1 cellular context compared by ENCODE assay signal in the genomic region with DNA sequence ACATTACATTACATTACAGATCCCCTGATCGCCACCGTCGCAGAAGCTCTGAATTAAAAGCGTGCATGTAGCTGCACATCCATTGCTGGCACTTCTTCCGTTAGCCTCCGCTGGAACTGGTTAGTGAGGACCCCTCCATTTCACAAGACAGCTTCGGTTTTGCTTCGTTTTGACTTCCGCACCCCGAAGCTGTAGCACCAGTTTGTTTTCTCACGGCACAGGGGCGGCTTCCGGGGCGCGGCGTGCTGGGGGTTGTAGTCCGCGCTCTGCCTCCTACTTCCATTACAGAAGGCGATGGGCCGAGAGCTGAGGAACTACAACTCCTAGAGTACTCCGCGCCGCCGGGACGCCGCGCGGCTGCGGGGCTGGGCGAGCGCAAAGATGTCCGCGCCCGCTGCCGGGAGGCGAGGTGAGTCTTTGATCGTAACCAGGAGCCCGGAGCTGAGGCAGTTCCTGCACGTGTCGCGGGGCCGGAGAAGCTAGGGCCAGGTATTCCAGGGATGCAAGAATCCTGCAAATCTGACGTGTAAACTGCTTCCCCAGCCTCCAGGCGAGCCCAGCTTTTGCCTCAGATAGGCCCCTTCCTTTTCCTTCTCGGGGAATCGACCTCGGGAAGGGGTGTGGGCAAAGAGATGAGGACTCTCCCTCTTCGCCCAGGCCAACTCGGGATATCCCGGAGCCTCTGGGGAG.
A peak's percentile ranks its signal among the peaks of the same experiment; 100 is the strongest.
TF ChIP-seq lines count a peak whose summit lies in the region.

Gene PEX26, plus strand, starts transcription at position 352 of the 690 bp plus-strand sequence. CDS start 387 bp downstream, outside the sequence.

TF ChIP-seq in GM12878, 131 proteins besides CTCF, POLR2A, EP300 and RAD21 (continued from another document and continues in another):
- TF ChIP-seq, protein P1, sequence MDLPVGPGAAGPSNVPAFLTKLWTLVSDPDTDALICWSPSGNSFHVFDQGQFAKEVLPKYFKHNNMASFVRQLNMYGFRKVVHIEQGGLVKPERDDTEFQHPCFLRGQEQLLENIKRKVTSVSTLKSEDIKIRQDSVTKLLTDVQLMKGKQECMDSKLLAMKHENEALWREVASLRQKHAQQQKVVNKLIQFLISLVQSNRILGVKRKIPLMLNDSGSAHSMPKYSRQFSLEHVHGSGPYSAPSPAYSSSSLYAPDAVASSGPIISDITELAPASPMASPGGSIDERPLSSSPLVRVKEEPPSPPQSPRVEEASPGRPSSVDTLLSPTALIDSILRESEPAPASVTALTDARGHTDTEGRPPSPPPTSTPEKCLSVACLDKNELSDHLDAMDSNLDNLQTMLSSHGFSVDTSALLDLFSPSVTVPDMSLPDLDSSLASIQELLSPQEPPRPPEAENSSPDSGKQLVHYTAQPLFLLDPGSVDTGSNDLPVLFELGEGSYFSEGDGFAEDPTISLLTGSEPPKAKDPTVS (IDR thresholded peaks at IDR 0.05; ENCODE audit: low read depth, low read length) = no peak
- TF ChIP-seq NR2C1 (IDR thresholded peaks at IDR 0.05) (peak; percentile 77), ATF7 (IDR thresholded peaks at IDR 0.05; ENCODE audit: low read depth) (no peak), SIN3A (IDR thresholded peaks at IDR 0.05; ENCODE audit: low read depth, low read length) (peak; percentile 59; the same call in 1 of the 2 replicates), HCFC1 (IDR thresholded peaks at IDR 0.05; ENCODE audit: low read length) (peak; percentile 96), RAD51 (IDR thresholded peaks at IDR 0.05) (no peak), YY1 (IDR thresholded peaks at IDR 0.05; ENCODE audit: low read depth, low read length) (peak; percentile 96), TARDBP (IDR thresholded peaks at IDR 0.05; ENCODE audit: borderline replicate concordance) (peak; percentile 79), CBX3 (IDR thresholded peaks at IDR 0.05; ENCODE audit: borderline replicate concordance, low read depth) (no peak), ESRRA (IDR thresholded peaks at IDR 0.05; ENCODE audit: low read length) (0 out of 2 replicates have a peak, but pooled peaks have one; percentile 26), MAX (IDR thresholded peaks at IDR 0.05; ENCODE audit: low read depth, low read length) (peak; percentile 67; the same call in 1 of the 2 replicates), SRF (IDR thresholded peaks at IDR 0.05; ENCODE audit: low read depth in 2 of 2, low read length in 2 of 2) (no peak), TAF1 (IDR thresholded peaks at IDR 0.05; ENCODE audit: borderline replicate concordance, low read depth, low read length) (peak; percentile 84; the same call in 1 of the 2 replicates), NRF1 (conservative IDR thresholded peaks at IDR 0.05; ENCODE audit: low read depth, low read length) (no peak), REST (IDR thresholded peaks at IDR 0.05; ENCODE audit: low read depth, low read length) (no peak), CHD2 (IDR thresholded peaks at IDR 0.05; ENCODE audit: borderline replicate concordance, low read depth, low read length) (peak; percentile 91), BHLHE40 (IDR thresholded peaks at IDR 0.05; ENCODE audit: borderline replicate concordance in 1 of 2, low read depth in 2 of 2, low read length in 1 of 2) (peak in 1 of 2 experiments; percentile 59; a peak in 2 of 4 replicates), GABPA (IDR thresholded peaks at IDR 0.05; ENCODE audit: low read depth) (peak; percentile 93), CREM (IDR thresholded peaks at IDR 0.05; ENCODE audit: low read depth) (peak; percentile 85), HDGF (IDR thresholded peaks at IDR 0.05) (no peak), STAT3 (IDR thresholded peaks at IDR 0.05; ENCODE audit: low read depth, low read length) (no peak), CREB1 (IDR thresholded peaks at IDR 0.05; ENCODE audit: low read depth) (peak; percentile 81), SP1 (IDR thresholded peaks at IDR 0.05; ENCODE audit: low read depth, low read length) (peak; percentile 39), GATAD2B (conservative IDR thresholded peaks at IDR 0.05; ENCODE audit: low read depth) (peak; percentile 43; the same call in 1 of the 2 replicates), FOXK2 (IDR thresholded peaks at IDR 0.05) (peak; percentile 53), PML (IDR thresholded peaks at IDR 0.05; ENCODE audit: low read length) (peak; percentile 59; the same call in 1 of the 2 replicates), POLR2AphosphoS5 (IDR thresholded peaks at IDR 0.05; ENCODE audit: low read length) (peak; percentile 94), RUNX3 (IDR thresholded peaks at IDR 0.05; ENCODE audit: low read length) (no peak), SMAD5 (IDR thresholded peaks at IDR 0.05; ENCODE audit: low read depth) (peak; percentile 71), MXI1 (IDR thresholded peaks at IDR 0.05; ENCODE audit: low read depth, low read length) (peak; percentile 92)
- TF ChIP-seq, protein P2, sequence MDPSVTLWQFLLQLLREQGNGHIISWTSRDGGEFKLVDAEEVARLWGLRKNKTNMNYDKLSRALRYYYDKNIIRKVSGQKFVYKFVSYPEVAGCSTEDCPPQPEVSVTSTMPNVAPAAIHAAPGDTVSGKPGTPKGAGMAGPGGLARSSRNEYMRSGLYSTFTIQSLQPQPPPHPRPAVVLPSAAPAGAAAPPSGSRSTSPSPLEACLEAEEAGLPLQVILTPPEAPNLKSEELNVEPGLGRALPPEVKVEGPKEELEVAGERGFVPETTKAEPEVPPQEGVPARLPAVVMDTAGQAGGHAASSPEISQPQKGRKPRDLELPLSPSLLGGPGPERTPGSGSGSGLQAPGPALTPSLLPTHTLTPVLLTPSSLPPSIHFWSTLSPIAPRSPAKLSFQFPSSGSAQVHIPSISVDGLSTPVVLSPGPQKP (IDR thresholded peaks at IDR 0.05; ENCODE audit: low read depth, low read length) = peak; percentile 83
- TF ChIP-seq, protein P3, sequence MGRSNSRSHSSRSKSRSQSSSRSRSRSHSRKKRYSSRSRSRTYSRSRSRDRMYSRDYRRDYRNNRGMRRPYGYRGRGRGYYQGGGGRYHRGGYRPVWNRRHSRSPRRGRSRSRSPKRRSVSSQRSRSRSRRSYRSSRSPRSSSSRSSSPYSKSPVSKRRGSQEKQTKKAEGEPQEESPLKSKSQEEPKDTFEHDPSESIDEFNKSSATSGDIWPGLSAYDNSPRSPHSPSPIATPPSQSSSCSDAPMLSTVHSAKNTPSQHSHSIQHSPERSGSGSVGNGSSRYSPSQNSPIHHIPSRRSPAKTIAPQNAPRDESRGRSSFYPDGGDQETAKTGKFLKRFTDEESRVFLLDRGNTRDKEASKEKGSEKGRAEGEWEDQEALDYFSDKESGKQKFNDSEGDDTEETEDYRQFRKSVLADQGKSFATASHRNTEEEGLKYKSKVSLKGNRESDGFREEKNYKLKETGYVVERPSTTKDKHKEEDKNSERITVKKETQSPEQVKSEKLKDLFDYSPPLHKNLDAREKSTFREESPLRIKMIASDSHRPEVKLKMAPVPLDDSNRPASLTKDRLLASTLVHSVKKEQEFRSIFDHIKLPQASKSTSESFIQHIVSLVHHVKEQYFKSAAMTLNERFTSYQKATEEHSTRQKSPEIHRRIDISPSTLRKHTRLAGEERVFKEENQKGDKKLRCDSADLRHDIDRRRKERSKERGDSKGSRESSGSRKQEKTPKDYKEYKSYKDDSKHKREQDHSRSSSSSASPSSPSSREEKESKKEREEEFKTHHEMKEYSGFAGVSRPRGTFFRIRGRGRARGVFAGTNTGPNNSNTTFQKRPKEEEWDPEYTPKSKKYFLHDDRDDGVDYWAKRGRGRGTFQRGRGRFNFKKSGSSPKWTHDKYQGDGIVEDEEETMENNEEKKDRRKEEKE (IDR thresholded peaks at IDR 0.05) = no peak
- TF ChIP-seq, protein P4, sequence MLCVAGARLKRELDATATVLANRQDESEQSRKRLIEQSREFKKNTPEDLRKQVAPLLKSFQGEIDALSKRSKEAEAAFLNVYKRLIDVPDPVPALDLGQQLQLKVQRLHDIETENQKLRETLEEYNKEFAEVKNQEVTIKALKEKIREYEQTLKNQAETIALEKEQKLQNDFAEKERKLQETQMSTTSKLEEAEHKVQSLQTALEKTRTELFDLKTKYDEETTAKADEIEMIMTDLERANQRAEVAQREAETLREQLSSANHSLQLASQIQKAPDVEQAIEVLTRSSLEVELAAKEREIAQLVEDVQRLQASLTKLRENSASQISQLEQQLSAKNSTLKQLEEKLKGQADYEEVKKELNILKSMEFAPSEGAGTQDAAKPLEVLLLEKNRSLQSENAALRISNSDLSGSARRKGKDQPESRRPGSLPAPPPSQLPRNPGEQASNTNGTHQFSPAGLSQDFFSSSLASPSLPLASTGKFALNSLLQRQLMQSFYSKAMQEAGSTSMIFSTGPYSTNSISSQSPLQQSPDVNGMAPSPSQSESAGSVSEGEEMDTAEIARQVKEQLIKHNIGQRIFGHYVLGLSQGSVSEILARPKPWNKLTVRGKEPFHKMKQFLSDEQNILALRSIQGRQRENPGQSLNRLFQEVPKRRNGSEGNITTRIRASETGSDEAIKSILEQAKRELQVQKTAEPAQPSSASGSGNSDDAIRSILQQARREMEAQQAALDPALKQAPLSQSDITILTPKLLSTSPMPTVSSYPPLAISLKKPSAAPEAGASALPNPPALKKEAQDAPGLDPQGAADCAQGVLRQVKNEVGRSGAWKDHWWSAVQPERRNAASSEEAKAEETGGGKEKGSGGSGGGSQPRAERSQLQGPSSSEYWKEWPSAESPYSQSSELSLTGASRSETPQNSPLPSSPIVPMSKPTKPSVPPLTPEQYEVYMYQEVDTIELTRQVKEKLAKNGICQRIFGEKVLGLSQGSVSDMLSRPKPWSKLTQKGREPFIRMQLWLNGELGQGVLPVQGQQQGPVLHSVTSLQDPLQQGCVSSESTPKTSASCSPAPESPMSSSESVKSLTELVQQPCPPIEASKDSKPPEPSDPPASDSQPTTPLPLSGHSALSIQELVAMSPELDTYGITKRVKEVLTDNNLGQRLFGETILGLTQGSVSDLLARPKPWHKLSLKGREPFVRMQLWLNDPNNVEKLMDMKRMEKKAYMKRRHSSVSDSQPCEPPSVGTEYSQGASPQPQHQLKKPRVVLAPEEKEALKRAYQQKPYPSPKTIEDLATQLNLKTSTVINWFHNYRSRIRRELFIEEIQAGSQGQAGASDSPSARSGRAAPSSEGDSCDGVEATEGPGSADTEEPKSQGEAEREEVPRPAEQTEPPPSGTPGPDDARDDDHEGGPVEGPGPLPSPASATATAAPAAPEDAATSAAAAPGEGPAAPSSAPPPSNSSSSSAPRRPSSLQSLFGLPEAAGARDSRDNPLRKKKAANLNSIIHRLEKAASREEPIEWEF (IDR thresholded peaks at IDR 0.05; ENCODE audit: insufficient replicate concordance, low read depth, low read length) = no peak
- TF ChIP-seq, protein P5, sequence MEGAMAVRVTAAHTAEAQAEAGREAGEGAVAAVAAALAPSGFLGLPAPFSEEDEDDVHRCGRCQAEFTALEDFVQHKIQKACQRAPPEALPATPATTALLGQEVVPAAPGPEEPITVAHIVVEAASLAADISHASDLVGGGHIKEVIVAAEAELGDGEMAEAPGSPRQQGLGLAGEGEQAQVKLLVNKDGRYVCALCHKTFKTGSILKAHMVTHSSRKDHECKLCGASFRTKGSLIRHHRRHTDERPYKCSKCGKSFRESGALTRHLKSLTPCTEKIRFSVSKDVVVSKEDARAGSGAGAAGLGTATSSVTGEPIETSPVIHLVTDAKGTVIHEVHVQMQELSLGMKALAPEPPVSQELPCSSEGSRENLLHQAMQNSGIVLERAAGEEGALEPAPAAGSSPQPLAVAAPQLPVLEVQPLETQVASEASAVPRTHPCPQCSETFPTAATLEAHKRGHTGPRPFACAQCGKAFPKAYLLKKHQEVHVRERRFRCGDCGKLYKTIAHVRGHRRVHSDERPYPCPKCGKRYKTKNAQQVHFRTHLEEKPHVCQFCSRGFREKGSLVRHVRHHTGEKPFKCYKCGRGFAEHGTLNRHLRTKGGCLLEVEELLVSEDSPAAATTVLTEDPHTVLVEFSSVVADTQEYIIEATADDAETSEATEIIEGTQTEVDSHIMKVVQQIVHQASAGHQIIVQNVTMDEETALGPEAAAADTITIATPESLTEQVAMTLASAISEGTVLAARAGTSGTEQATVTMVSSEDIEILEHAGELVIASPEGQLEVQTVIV (IDR thresholded peaks at IDR 0.05; ENCODE audit: borderline replicate concordance, partially characterized antibody) = peak; percentile 96
- TF ChIP-seq, protein P6, sequence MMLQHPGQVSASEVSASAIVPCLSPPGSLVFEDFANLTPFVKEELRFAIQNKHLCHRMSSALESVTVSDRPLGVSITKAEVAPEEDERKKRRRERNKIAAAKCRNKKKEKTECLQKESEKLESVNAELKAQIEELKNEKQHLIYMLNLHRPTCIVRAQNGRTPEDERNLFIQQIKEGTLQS (IDR thresholded peaks at IDR 0.05; ENCODE audit: borderline replicate concordance, extremely low read depth, low read depth, low read length) = no peak
- TF ChIP-seq, protein P7, sequence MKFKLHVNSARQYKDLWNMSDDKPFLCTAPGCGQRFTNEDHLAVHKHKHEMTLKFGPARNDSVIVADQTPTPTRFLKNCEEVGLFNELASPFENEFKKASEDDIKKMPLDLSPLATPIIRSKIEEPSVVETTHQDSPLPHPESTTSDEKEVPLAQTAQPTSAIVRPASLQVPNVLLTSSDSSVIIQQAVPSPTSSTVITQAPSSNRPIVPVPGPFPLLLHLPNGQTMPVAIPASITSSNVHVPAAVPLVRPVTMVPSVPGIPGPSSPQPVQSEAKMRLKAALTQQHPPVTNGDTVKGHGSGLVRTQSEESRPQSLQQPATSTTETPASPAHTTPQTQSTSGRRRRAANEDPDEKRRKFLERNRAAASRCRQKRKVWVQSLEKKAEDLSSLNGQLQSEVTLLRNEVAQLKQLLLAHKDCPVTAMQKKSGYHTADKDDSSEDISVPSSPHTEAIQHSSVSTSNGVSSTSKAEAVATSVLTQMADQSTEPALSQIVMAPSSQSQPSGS (IDR thresholded peaks at IDR 0.05; ENCODE audit: low read length) = 0 out of 2 replicates have a peak, but pooled peaks have one; percentile 16
